ENCODE assay signal across 1 cellular context in genomic region chr9:92963831-92964606, GRCh38.
TF ChIP-seq lines count a peak whose summit lies in the region.

No MANE protein-coding gene starts in this region.

TF ChIP-seq in GM12878, 131 proteins besides CTCF, POLR2A, EP300 and RAD21 (continued from another document and continues in another):
- TF ChIP-seq BCLAF1 (IDR thresholded peaks at IDR 0.05) (no peak), NR2C2 (IDR thresholded peaks at IDR 0.05; ENCODE audit: borderline replicate concordance, control insufficient read depth, insufficient read length, low read depth) (no peak), ZSCAN29 (IDR thresholded peaks at IDR 0.05) (no peak), E2F8 (IDR thresholded peaks at IDR 0.05; ENCODE audit: low read depth, partially characterized antibody) (no peak), NFIC (IDR thresholded peaks at IDR 0.05; ENCODE audit: low read depth, low read length) (no peak), ETV6 (conservative IDR thresholded peaks at IDR 0.05 in 1 of 2, IDR thresholded peaks at IDR 0.05 in 1 of 2; ENCODE audit: borderline replicate concordance in 1 of 2, low read depth in 1 of 2) (peak in 1 of 2 experiments; percentile 86; a peak in 2 of 4 replicates), RB1 (IDR thresholded peaks at IDR 0.05; ENCODE audit: borderline replicate concordance) (no peak), ZNF274 (IDR thresholded peaks at IDR 0.05; ENCODE audit: insufficient read depth, insufficient read length) (no peak), MAX (IDR thresholded peaks at IDR 0.05; ENCODE audit: low read depth, low read length) (peak; percentile 49; the same call in 1 of the 2 replicates), BRCA1 (IDR thresholded peaks at IDR 0.05; ENCODE audit: low read depth, low read length) (no peak; the same call in 1 of the 2 replicates), CHD4 (IDR thresholded peaks at IDR 0.05) (no peak), BMI1 (IDR thresholded peaks at IDR 0.05; ENCODE audit: borderline replicate concordance) (no peak), EGR1 (IDR thresholded peaks at IDR 0.05; ENCODE audit: borderline replicate concordance in 1 of 2, low read depth in 2 of 2, low read length in 2 of 2) (0 out of 3 replicates have a peak, but pooled peaks of 1 of the 2 experiments have one; percentile 12), RCOR1 (conservative IDR thresholded peaks at IDR 0.05; ENCODE audit: low read depth, low read length) (no peak; the same call in 1 of the 2 replicates), SRF (IDR thresholded peaks at IDR 0.05; ENCODE audit: low read depth in 2 of 2, low read length in 2 of 2) (no peak), SUZ12 (IDR thresholded peaks at IDR 0.05; ENCODE audit: unreplicated experiment) (no peak), ATF3 (IDR thresholded peaks at IDR 0.05; ENCODE audit: borderline replicate concordance, extremely low read depth, low read depth, low read length) (no peak), FOXK2 (IDR thresholded peaks at IDR 0.05) (peak; percentile 58; the same call in 1 of the 2 replicates), PAX5 (IDR thresholded peaks at IDR 0.05; ENCODE audit: borderline replicate concordance, low read depth, low read length) (0 out of 2 replicates have a peak, but pooled peaks have one; percentile 43), WRNIP1 (IDR thresholded peaks at IDR 0.05; ENCODE audit: borderline replicate concordance, low read depth, low read length) (no peak), SP1 (IDR thresholded peaks at IDR 0.05; ENCODE audit: low read depth, low read length) (no peak), SIN3A (IDR thresholded peaks at IDR 0.05; ENCODE audit: low read depth, low read length) (no peak; the same call in 1 of the 2 replicates), ZBED1 (IDR thresholded peaks at IDR 0.05; ENCODE audit: borderline replicate concordance) (0 out of 2 replicates have a peak, but pooled peaks have one; percentile 29), CHD2 (IDR thresholded peaks at IDR 0.05; ENCODE audit: borderline replicate concordance, low read depth, low read length) (peak; percentile 50; the same call in 1 of the 2 replicates), EED (IDR thresholded peaks at IDR 0.05; ENCODE audit: low read depth) (no peak), PML (IDR thresholded peaks at IDR 0.05; ENCODE audit: low read length) (0 out of 2 replicates have a peak, but pooled peaks have one; percentile 30), YY1 (IDR thresholded peaks at IDR 0.05; ENCODE audit: low read depth, low read length) (peak; percentile 86), TCF3 (IDR thresholded peaks at IDR 0.05; ENCODE audit: borderline replicate concordance, insufficient read depth, low read depth, low read length) (no peak), SREBF2 (IDR thresholded peaks at IDR 0.05; ENCODE audit: low read length) (no peak), MEF2A (IDR thresholded peaks at IDR 0.05; ENCODE audit: insufficient read depth, low read depth, low read length) (no peak), NR2F1 (conservative IDR thresholded peaks at IDR 0.05) (peak; percentile 50), EZH2 (IDR thresholded peaks at IDR 0.05; ENCODE audit: borderline replicate concordance, control insufficient read depth, low read depth, low read length) (no peak), HCFC1 (IDR thresholded peaks at IDR 0.05; ENCODE audit: low read length) (no peak), FOS (IDR thresholded peaks at IDR 0.05; ENCODE audit: borderline replicate concordance, extremely low read depth, insufficient read length) (no peak), POLR2AphosphoS5 (IDR thresholded peaks at IDR 0.05; ENCODE audit: low read length) (peak; percentile 78), RBBP5 (conservative IDR thresholded peaks at IDR 0.05) (no peak), JUND (IDR thresholded peaks at IDR 0.05; ENCODE audit: low read depth, low read length) (no peak)
- TF ChIP-seq, protein P1, sequence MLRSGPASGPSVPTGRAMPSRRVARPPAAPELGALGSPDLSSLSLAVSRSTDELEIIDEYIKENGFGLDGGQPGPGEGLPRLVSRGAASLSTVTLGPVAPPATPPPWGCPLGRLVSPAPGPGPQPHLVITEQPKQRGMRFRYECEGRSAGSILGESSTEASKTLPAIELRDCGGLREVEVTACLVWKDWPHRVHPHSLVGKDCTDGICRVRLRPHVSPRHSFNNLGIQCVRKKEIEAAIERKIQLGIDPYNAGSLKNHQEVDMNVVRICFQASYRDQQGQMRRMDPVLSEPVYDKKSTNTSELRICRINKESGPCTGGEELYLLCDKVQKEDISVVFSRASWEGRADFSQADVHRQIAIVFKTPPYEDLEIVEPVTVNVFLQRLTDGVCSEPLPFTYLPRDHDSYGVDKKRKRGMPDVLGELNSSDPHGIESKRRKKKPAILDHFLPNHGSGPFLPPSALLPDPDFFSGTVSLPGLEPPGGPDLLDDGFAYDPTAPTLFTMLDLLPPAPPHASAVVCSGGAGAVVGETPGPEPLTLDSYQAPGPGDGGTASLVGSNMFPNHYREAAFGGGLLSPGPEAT (IDR thresholded peaks at IDR 0.05; ENCODE audit: low read depth) = peak; percentile 83
- TF ChIP-seq, protein P2, sequence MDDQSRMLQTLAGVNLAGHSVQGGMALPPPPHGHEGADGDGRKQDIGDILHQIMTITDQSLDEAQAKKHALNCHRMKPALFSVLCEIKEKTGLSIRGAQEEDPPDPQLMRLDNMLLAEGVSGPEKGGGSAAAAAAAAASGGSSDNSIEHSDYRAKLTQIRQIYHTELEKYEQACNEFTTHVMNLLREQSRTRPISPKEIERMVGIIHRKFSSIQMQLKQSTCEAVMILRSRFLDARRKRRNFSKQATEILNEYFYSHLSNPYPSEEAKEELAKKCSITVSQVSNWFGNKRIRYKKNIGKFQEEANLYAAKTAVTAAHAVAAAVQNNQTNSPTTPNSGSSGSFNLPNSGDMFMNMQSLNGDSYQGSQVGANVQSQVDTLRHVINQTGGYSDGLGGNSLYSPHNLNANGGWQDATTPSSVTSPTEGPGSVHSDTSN (IDR thresholded peaks at IDR 0.05; ENCODE audit: insufficient replicate concordance, low read depth, low read length) = no peak
- TF ChIP-seq, protein P3, sequence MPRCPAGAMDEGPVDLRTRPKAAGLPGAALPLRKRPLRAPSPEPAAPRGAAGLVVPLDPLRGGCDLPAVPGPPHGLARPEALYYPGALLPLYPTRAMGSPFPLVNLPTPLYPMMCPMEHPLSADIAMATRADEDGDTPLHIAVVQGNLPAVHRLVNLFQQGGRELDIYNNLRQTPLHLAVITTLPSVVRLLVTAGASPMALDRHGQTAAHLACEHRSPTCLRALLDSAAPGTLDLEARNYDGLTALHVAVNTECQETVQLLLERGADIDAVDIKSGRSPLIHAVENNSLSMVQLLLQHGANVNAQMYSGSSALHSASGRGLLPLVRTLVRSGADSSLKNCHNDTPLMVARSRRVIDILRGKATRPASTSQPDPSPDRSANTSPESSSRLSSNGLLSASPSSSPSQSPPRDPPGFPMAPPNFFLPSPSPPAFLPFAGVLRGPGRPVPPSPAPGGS (IDR thresholded peaks at IDR 0.05; ENCODE audit: borderline replicate concordance, insufficient read depth, low read depth, low read length, poor library complexity, severe bottlenecking) = no peak
- TF ChIP-seq, protein P4, sequence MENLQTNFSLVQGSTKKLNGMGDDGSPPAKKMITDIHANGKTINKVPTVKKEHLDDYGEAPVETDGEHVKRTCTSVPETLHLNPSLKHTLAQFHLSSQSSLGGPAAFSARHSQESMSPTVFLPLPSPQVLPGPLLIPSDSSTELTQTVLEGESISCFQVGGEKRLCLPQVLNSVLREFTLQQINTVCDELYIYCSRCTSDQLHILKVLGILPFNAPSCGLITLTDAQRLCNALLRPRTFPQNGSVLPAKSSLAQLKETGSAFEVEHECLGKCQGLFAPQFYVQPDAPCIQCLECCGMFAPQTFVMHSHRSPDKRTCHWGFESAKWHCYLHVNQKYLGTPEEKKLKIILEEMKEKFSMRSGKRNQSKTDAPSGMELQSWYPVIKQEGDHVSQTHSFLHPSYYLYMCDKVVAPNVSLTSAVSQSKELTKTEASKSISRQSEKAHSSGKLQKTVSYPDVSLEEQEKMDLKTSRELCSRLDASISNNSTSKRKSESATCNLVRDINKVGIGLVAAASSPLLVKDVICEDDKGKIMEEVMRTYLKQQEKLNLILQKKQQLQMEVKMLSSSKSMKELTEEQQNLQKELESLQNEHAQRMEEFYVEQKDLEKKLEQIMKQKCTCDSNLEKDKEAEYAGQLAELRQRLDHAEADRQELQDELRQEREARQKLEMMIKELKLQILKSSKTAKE (IDR thresholded peaks at IDR 0.05; ENCODE audit: low read depth, poor library complexity, severe bottlenecking) = peak; percentile 46
- TF ChIP-seq, protein P5, sequence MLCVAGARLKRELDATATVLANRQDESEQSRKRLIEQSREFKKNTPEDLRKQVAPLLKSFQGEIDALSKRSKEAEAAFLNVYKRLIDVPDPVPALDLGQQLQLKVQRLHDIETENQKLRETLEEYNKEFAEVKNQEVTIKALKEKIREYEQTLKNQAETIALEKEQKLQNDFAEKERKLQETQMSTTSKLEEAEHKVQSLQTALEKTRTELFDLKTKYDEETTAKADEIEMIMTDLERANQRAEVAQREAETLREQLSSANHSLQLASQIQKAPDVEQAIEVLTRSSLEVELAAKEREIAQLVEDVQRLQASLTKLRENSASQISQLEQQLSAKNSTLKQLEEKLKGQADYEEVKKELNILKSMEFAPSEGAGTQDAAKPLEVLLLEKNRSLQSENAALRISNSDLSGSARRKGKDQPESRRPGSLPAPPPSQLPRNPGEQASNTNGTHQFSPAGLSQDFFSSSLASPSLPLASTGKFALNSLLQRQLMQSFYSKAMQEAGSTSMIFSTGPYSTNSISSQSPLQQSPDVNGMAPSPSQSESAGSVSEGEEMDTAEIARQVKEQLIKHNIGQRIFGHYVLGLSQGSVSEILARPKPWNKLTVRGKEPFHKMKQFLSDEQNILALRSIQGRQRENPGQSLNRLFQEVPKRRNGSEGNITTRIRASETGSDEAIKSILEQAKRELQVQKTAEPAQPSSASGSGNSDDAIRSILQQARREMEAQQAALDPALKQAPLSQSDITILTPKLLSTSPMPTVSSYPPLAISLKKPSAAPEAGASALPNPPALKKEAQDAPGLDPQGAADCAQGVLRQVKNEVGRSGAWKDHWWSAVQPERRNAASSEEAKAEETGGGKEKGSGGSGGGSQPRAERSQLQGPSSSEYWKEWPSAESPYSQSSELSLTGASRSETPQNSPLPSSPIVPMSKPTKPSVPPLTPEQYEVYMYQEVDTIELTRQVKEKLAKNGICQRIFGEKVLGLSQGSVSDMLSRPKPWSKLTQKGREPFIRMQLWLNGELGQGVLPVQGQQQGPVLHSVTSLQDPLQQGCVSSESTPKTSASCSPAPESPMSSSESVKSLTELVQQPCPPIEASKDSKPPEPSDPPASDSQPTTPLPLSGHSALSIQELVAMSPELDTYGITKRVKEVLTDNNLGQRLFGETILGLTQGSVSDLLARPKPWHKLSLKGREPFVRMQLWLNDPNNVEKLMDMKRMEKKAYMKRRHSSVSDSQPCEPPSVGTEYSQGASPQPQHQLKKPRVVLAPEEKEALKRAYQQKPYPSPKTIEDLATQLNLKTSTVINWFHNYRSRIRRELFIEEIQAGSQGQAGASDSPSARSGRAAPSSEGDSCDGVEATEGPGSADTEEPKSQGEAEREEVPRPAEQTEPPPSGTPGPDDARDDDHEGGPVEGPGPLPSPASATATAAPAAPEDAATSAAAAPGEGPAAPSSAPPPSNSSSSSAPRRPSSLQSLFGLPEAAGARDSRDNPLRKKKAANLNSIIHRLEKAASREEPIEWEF (IDR thresholded peaks at IDR 0.05; ENCODE audit: insufficient replicate concordance, low read depth, low read length) = no peak
- TF ChIP-seq, protein P6, sequence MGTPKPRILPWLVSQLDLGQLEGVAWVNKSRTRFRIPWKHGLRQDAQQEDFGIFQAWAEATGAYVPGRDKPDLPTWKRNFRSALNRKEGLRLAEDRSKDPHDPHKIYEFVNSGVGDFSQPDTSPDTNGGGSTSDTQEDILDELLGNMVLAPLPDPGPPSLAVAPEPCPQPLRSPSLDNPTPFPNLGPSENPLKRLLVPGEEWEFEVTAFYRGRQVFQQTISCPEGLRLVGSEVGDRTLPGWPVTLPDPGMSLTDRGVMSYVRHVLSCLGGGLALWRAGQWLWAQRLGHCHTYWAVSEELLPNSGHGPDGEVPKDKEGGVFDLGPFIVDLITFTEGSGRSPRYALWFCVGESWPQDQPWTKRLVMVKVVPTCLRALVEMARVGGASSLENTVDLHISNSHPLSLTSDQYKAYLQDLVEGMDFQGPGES (IDR thresholded peaks at IDR 0.05) = no peak
